In the genomic region with DNA sequence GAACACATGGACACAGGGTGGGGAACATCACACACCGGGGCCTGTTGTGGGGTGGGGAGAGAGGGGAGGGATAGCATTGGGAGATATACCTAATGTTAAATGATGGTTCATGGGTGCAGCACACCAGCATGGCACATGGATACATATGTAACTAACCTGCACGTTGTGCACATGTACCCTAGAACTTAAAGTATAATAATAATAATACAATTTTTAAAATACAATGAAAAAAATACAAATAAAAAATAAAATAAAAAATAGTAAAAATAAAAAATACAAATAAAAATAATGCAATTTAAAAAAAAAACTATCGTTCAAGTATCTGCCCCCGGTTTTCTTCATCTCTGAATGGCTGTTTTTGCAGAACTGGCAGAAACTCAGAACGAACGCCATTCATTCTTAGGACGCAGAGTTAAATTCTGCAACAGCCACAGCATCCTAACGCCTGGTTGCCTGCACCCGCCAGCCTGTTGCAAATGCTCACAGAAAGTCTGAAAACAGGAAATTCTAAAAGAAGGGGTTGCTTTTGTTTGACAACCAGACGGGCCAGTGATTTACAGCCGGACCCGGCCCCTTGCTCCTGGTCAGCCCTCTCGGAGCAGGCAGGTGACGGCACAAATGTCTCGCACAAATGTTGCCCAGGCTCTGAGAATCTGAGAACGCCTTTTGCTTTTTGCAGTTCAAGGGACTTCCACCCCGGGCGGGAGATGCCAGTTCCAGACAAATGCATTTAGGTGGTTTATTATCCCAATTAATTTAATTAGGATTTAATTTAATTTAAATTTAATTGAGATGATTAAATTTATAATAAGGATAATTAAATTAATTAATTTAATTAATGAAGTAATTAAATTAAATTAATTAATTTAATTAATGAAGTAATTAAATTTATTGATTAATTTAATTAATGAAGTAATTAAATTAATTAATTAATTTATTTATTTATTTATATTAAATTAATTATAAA, we compare ENCODE assay signal across 1 cellular context.
TF ChIP-seq lines count a peak whose summit lies in the region.

No MANE protein-coding gene starts in this region.

TF ChIP-seq in K562, 482 proteins besides CTCF, POLR2A, EP300 and RAD21 (continued from another document):
- TF ChIP-seq, protein P1, sequence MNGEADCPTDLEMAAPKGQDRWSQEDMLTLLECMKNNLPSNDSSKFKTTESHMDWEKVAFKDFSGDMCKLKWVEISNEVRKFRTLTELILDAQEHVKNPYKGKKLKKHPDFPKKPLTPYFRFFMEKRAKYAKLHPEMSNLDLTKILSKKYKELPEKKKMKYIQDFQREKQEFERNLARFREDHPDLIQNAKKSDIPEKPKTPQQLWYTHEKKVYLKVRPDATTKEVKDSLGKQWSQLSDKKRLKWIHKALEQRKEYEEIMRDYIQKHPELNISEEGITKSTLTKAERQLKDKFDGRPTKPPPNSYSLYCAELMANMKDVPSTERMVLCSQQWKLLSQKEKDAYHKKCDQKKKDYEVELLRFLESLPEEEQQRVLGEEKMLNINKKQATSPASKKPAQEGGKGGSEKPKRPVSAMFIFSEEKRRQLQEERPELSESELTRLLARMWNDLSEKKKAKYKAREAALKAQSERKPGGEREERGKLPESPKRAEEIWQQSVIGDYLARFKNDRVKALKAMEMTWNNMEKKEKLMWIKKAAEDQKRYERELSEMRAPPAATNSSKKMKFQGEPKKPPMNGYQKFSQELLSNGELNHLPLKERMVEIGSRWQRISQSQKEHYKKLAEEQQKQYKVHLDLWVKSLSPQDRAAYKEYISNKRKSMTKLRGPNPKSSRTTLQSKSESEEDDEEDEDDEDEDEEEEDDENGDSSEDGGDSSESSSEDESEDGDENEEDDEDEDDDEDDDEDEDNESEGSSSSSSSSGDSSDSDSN (IDR thresholded peaks at IDR 0.05; ENCODE audit: borderline replicate concordance in 1 of 2, low read depth in 2 of 2, low read length in 2 of 2), result no peak
- TF ChIP-seq PKNOX1 (IDR thresholded peaks at IDR 0.05) (0 out of 2 replicates have a peak, but pooled peaks have one; percentile 13), FOXK1 (CRISPR knock-in tag; IDR thresholded peaks at IDR 0.05; ENCODE audit: borderline replicate concordance) (no peak)
TF ChIP-seq in K562: peak in this region for 3.
